Comparison of ENCODE assay signal across 20 cellular contexts in the genomic region with DNA sequence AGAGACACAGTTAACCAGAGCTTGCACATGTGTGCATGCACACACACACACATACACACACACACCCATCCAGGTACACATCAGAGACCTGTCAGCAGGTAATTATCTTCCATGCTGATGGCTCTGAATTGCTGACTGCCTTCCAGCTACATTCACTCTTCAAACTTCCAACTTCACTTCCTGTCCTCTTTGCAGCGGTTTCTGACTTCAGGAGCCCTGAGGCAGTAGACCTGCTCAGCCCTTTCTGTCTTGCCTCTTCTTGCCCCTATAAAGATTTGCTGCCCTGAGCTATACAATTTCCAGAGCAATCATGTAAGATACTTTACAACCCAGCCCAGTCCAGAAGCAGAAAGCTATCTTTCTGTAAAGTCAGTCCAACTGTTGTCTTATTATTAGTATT.
DNase-seq lines count a peak whose midpoint lies in the region; TF ChIP-seq lines count a peak whose summit lies in the region.
"Had no signal": no experiment of that assay in that cellular context is flagged by ENCODE, and none has a peak within 500 bp of the region (broad histone marks: within the 10 kb centered on the region; RNA-seq: fewer than 3 reads in every experiment).

No MANE protein-coding gene starts in this region.

- WGBS in prostate gland: 29% methylated on average over 1 of the region's 1 CpG

- peaks cover 44% of the 10 kb centered on the region for H3K4me1 ChIP-seq in SJCRH30
- peaks cover 7% of the 10 kb centered on the region for H3K4me1 ChIP-seq in prostate gland (replicated peaks)

- no peak overlapping the region for H3K4me3 ChIP-seq in SJCRH30
- no peak overlapping the region for H3K4me3 ChIP-seq in prostate gland
- H3K4me3 ChIP-seq: PC-9, SK-N-MC had no signal

- intact Hi-C loops in prostate gland (cut with DNase I): no loop called here

- no peak for TF ChIP-seq POLR2A in prostate gland (IDR thresholded peaks at IDR 0.05)

- H3K27ac ChIP-seq in SJCRH30 (no peak overlapping the region), prostate gland (no peak overlapping the region)
- H3K27ac ChIP-seq: 22Rv1, PC-9, SK-N-MC had no signal

- H3K27me3 ChIP-seq in SJCRH30 (no peaks in the 10 kb centered on the region), prostate gland (replicated peaks; ENCODE audit: insufficient read depth) (no peaks in the 10 kb centered on the region)

- 0 out of 2 replicates have a peak, but pooled peaks cover 3% of the 10 kb centered on the region for H3K9me3 ChIP-seq in SJCRH30 (replicated peaks)
- no peaks in the 10 kb centered on the region for H3K9me3 ChIP-seq in prostate gland

- H3K36me3 ChIP-seq in SJCRH30 (no peaks in the 10 kb centered on the region), prostate gland (no peaks in the 10 kb centered on the region)

- H3K4me1 Mint-ChIP-seq in glutamatergic neuron (ENCODE audit: low read depth, unreplicated experiment): peaks cover 14% of the 10 kb centered on the region
- H3K4me1 Mint-ChIP-seq: B cell had no signal

- no peak overlapping the region for H3K4me3 Mint-ChIP-seq in glutamatergic neuron (ENCODE audit: unreplicated experiment)
- H3K4me3 Mint-ChIP-seq: B cell; CD4-positive, alpha-beta T cell had no signal

- DNase-seq in NCI-H146 (lab: John Stamatoyannopoulos, UW) (peak; percentile 20), NCI-H146 treated with DMSO at 0.1 percent for 48 hours (lab: John Stamatoyannopoulos, UW; ENCODE audit: unreplicated experiment) (no peak), SJCRH30 (peak; percentile 59 to 80), islet precursor cell (peak; percentile 82), prostate gland (ENCODE audit: low spot score) (peak; percentile 37), glutamatergic neuron (no peak), GM19240 (ENCODE audit: insufficient read length, low spot score) (no peak), T1000 (lab: John Stamatoyannopoulos, UW) (no peak)
- DNase-seq: CD4-positive, alpha-beta T cell; DMS79 treated with DMSO at 0.1 percent for 48 hours; MV-4-11; NCI-H1417; NCI-H2029 treated with DMSO at 0.1 percent for 48 hours; NCI-H2171 treated with DMSO at 0.1 percent for 48 hours; NCI-H446 treated with DMSO at 0.1 percent for 48 hours; NCI-H82; PC-9 had no signal

- H3K36me3 Mint-ChIP-seq in glutamatergic neuron (ENCODE audit: unreplicated experiment): no peaks in the 10 kb centered on the region

- H3K9me3 Mint-ChIP-seq in glutamatergic neuron (ENCODE audit: unreplicated experiment): peaks cover 2% of the 10 kb centered on the region

- H3K27me3 Mint-ChIP-seq in glutamatergic neuron (ENCODE audit: unreplicated experiment): peaks cover 3% of the 10 kb centered on the region

- H3K27ac Mint-ChIP-seq in glutamatergic neuron (ENCODE audit: unreplicated experiment): no peak overlapping the region
- H3K27ac Mint-ChIP-seq: B cell; CD4-positive, alpha-beta T cell had no signal

- TF ChIP-seq CTCF in prostate gland (IDR thresholded peaks at IDR 0.05) (no peak), glutamatergic neuron (IDR thresholded peaks at IDR 0.05; ENCODE audit: partially characterized antibody, unreplicated experiment) (no peak)

Comparison
In these comparisons a context has a peak if more than half of its experiments do, and no peak if none do; other contexts are left out.
1. DNase-seq: peak in NCI-H146 (single experiment), SJCRH30 (2 of 2), islet precursor cell (single experiment) and prostate gland (single experiment); none in NCI-H146 treated with DMSO at 0.1 percent for 48 hours (single experiment), glutamatergic neuron (single experiment), GM19240 (single experiment) and T1000 (single experiment).